30 cellular contexts compared by ENCODE assay signal in genomic region chr7:18902892-18903291, GRCh38.
"Had no signal": no experiment of that assay in that cellular context is flagged by ENCODE, and none has a peak within 500 bp of the region (broad histone marks: within the 10 kb centered on the region; RNA-seq: fewer than 3 reads in every experiment).

No MANE protein-coding gene starts in this region.

- H3K27ac ChIP-seq: adrenal gland, body of pancreas, breast epithelium, Peyer's patch had no signal

- H3K4me1 ChIP-seq: adrenal gland, body of pancreas, breast epithelium, Peyer's patch had no signal

- H3K9me3 ChIP-seq: adrenal gland, body of pancreas, breast epithelium, MG63, Peyer's patch had no signal

- ATAC-seq: activated CD8-positive, alpha-beta T cell treated with anti-CD3 and anti-CD28 coated beads, Interleukin-2, amount 10 ng/mL, durations not matched to agents 7 days and 5 days; activated naive CD4-positive, alpha-beta T cell treated with anti-CD3 and anti-CD28 coated beads, Interleukin-2, amount 50 U/mL, for 72 hours; body of pancreas; PC-3 had no signal

- H3K36me3 ChIP-seq: adrenal gland, breast epithelium, MG63, Peyer's patch had no signal

- FAIRE-seq: astrocyte, TTC549 had no signal

- H3K4me3 ChIP-seq: adrenal gland, body of pancreas, breast epithelium, MG63, Peyer's patch had no signal

- DNase-seq: activated CD4-positive, alpha-beta T cell treated with anti-CD3 and anti-CD28 coated beads, Interleukin-2, amount 10 ng/mL, durations not matched to agents 7 days and 5 days; activated CD4-positive, alpha-beta T cell treated with anti-CD3 and anti-CD28 coated beads, Interleukin-2, amount 50 U/mL, for 48 hours; activated CD8-positive, alpha-beta T cell treated with anti-CD3 and anti-CD28 coated beads, Interleukin-2, amount 10 ng/mL, durations not matched to agents 7 days and 5 days; activated gamma-delta T cell treated with Interleukin-2 at 50 U/mL for 16 hours; activated naive CD4-positive, alpha-beta T cell treated with anti-CD3 and anti-CD28 coated beads for 36 hours; activated T-cell treated with anti-CD3 and anti-CD28 coated beads, Interleukin-2, amount 50 U/mL, for 24 hours; adrenal gland; body of pancreas; caudate nucleus; Karpas-422; KBM-7; MG63; NCI-H1092; NCI-H1417; NCI-H146; NCI-H187; NCI-H2029 treated with DMSO at 0.1 percent for 48 hours; NCI-H2107; NCI-H2171; NCI-H510A; NCI-H748 treated with DMSO at 0.1 percent for 48 hours; NK-92 treated with Interleukin-12 subunit alpha and Interleukin-12 subunit beta, amount 100 ng/mL, for 24 hours; PC-3; Peyer's patch; Right ventricle myocardium superior; RPMI8226 had no signal

- H3K27me3 ChIP-seq: adrenal gland, body of pancreas, breast epithelium, MG63, Peyer's patch had no signal
